12 cellular contexts compared by ENCODE assay signal in genomic region chr19:7872306-7873204, GRCh38. TPM values are rescaled to one million over a fixed set of nuclear protein-coding genes. Genes with fewer than 3 reads are reported as not detected.
DNase-seq lines count a peak whose midpoint lies in the region; ATAC-seq lines count a peak whose summit lies in the region.
"Had no signal": no experiment of that assay in that cellular context is flagged by ENCODE, and none has a peak within 500 bp of the region (broad histone marks: within the 10 kb centered on the region; RNA-seq: fewer than 3 reads in every experiment).

No MANE protein-coding gene starts in this region.

- H3K27me3 Mint-ChIP-seq in activated CD4-positive, alpha-beta T cell treated with anti-CD3 and anti-CD28 coated beads, Interleukin-2, amount 10 ng/mL, durations not matched to agents 24 days and 14 days, result peaks cover 41% of the 10 kb centered on the region
- H3K27me3 Mint-ChIP-seq in T-cell, result peaks cover 13 to 19% of the 10 kb centered on the region in 2 donors

- no peak overlapping the region for H3K27ac Mint-ChIP-seq in activated CD4-positive, alpha-beta T cell treated with anti-CD3 and anti-CD28 coated beads, Interleukin-2, amount 10 ng/mL, durations not matched to agents 24 days and 14 days
- H3K27ac Mint-ChIP-seq in T-cell, result no peak overlapping the region
- no peak overlapping the region for H3K27ac Mint-ChIP-seq in stimulated activated effector memory CD8-positive, alpha-beta T cell treated with anti-CD3 and anti-CD28 coated beads, Interleukin-12 subunit alpha, Interleukin-12 subunit beta, amount 100 ng/mL, for 72 hours

- H3K27me3 ChIP-seq in iPS-18a (ENCODE audit: control insufficient read depth, insufficient read depth, low read length), result peaks cover 11% of the 10 kb centered on the region

- no peaks in the 10 kb centered on the region for H3K9me3 ChIP-seq in iPS-18a (ENCODE audit: control insufficient read depth, low read depth, low read length)
- H3K9me3 ChIP-seq: ascending aorta, psoas muscle, upper lobe of left lung had no signal

- CTCF ChIA-PET in T-cell (lab: Charles Lee), result interaction anchor here in 1 of 2 donors (0.7 kb wide), 1 partner anchor 192 kb away, joined by 3 read pairs; the partner anchor contains the start of gene TRAPPC5

- H3K4me1 ChIP-seq in iPS-18a (ENCODE audit: control insufficient read depth, low read depth, low read length), result peaks cover 5% of the 10 kb centered on the region

- no peak overlapping the region for H3K27ac ChIP-seq in iPS-18a (ENCODE audit: low read length)
- H3K27ac ChIP-seq: ascending aorta, psoas muscle had no signal

- intact Hi-C loops in activated CD4-positive, alpha-beta T cell treated with anti-CD3 and anti-CD28 coated beads, Interleukin-2, amount 10 ng/mL, durations not matched to agents 24 days and 14 days (cut with micrococcal nuclease), result no loop called here

- peaks cover 9% of the 10 kb centered on the region for H3K9me3 Mint-ChIP-seq in activated CD4-positive, alpha-beta T cell treated with anti-CD3 and anti-CD28 coated beads, Interleukin-2, amount 10 ng/mL, durations not matched to agents 24 days and 14 days
- H3K9me3 Mint-ChIP-seq in T-cell, result no peaks in the 10 kb centered on the region
- peaks cover 2% of the 10 kb centered on the region for H3K9me3 Mint-ChIP-seq in stimulated activated effector memory CD8-positive, alpha-beta T cell treated with anti-CD3 and anti-CD28 coated beads, Interleukin-12 subunit alpha, Interleukin-12 subunit beta, amount 100 ng/mL, for 72 hours

- H3K4me3 Mint-ChIP-seq in activated CD4-positive, alpha-beta T cell treated with anti-CD3 and anti-CD28 coated beads, Interleukin-2, amount 10 ng/mL, durations not matched to agents 24 days and 14 days, result peak overlapping the region; percentile 53
- H3K4me3 Mint-ChIP-seq in T-cell, result peak overlapping the region; percentile 25 to 80 (median 34)
- H3K4me3 Mint-ChIP-seq in stimulated activated effector memory CD8-positive, alpha-beta T cell treated with anti-CD3 and anti-CD28 coated beads, Interleukin-12 subunit alpha, Interleukin-12 subunit beta, amount 100 ng/mL, for 72 hours, result peak overlapping the region; percentile 80

- no peak overlapping the region for H3K9ac ChIP-seq in iPS-18a (ENCODE audit: low read length)

- peaks cover 26% of the 10 kb centered on the region for H3K4me1 Mint-ChIP-seq in activated CD4-positive, alpha-beta T cell treated with anti-CD3 and anti-CD28 coated beads, Interleukin-2, amount 10 ng/mL, durations not matched to agents 24 days and 14 days
- H3K4me1 Mint-ChIP-seq in T-cell, result peaks cover 26 to 38% (median 32%) of the 10 kb centered on the region in 3 donors
- peaks cover 24% of the 10 kb centered on the region for H3K4me1 Mint-ChIP-seq in stimulated activated effector memory CD8-positive, alpha-beta T cell treated with anti-CD3 and anti-CD28 coated beads, Interleukin-12 subunit alpha, Interleukin-12 subunit beta, amount 100 ng/mL, for 72 hours

- ATAC-seq in T-cell (replicated peaks in 1 of 4), result no peak
- no peak for ATAC-seq in stimulated activated effector memory CD8-positive, alpha-beta T cell treated with anti-CD3 and anti-CD28 coated beads, Interleukin-12 subunit alpha, Interleukin-12 subunit beta, amount 100 ng/mL, for 72 hours

- H3K4me3 ChIP-seq in iPS-18a (ENCODE audit: low read length), result peak overlapping the region; percentile 78
- H3K4me3 ChIP-seq: psoas muscle had no signal

- no peak for DNase-seq in activated CD4-positive, alpha-beta T cell treated with anti-CD3 and anti-CD28 coated beads, Interleukin-2, amount 10 ng/mL, durations not matched to agents 24 days and 14 days
- no peak for DNase-seq in activated CD4-positive, alpha-beta T cell treated with anti-CD3 and anti-CD28 coated beads for 4 hours
- DNase-seq in T-cell (no peak), SKM-1 (lab: John Stamatoyannopoulos, UW; ENCODE audit: unreplicated experiment) (no peak), T-helper 9 cell (no peak)
- DNase-seq in stimulated activated effector memory CD8-positive, alpha-beta T cell treated with anti-CD3 and anti-CD28 coated beads, Interleukin-12 subunit alpha, Interleukin-12 subunit beta, amount 100 ng/mL, for 72 hours (ENCODE audit: low spot score in 2 of 2), result no peak
- DNase-seq in activated CD4-positive, CD25-positive, alpha-beta regulatory T cell (lab: John Stamatoyannopoulos, UW), result no peak

- H3K36me3 ChIP-seq in iPS-18a (ENCODE audit: control insufficient read depth, low read depth, low read length), result no peaks in the 10 kb centered on the region
- H3K36me3 ChIP-seq: ascending aorta, upper lobe of left lung had no signal

- POLR2A ChIA-PET in T-cell (lab: Charles Lee), result no interaction called here

- H3K36me3 Mint-ChIP-seq in activated CD4-positive, alpha-beta T cell treated with anti-CD3 and anti-CD28 coated beads, Interleukin-2, amount 10 ng/mL, durations not matched to agents 24 days and 14 days (ENCODE audit: low read depth), result no peaks in the 10 kb centered on the region
- no peaks in the 10 kb centered on the region for H3K36me3 Mint-ChIP-seq in T-cell
- no peaks in the 10 kb centered on the region for H3K36me3 Mint-ChIP-seq in stimulated activated effector memory CD8-positive, alpha-beta T cell treated with anti-CD3 and anti-CD28 coated beads, Interleukin-12 subunit alpha, Interleukin-12 subunit beta, amount 100 ng/mL, for 72 hours

RNA-seq across cellular contexts. Expression of gene PRR36, which starts 1.6 kb away (rescaled TPM):
- total RNA-seq in activated CD4-positive, alpha-beta T cell treated with anti-CD3 and anti-CD28 coated beads, Interleukin-2, amount 10 ng/mL, durations not matched to agents 24 days and 14 days, result 0.21 TPM in 2 replicates
- under 1 TPM; 0.28 to 0.85 (median 0.36) TPM for total RNA-seq in T-cell
- total RNA-seq: ascending aorta, M059J, psoas muscle had no signal

RNA-seq across cellular contexts. Expression of gene LRRC8E, which starts 15.8 kb away (rescaled TPM):
- not detected in 2 replicates for total RNA-seq in activated CD4-positive, alpha-beta T cell treated with anti-CD3 and anti-CD28 coated beads, Interleukin-2, amount 10 ng/mL, durations not matched to agents 24 days and 14 days
- under 1 TPM in 1 of 5 donors, not detected in 4; 0.06 TPM for total RNA-seq in T-cell
- total RNA-seq: ascending aorta had no signal

RNA-seq across cellular contexts. Expression of gene MAP2K7, which starts 31.1 kb away (rescaled TPM):
- 46.7 and 47.6 TPM in 2 replicates for total RNA-seq in activated CD4-positive, alpha-beta T cell treated with anti-CD3 and anti-CD28 coated beads, Interleukin-2, amount 10 ng/mL, durations not matched to agents 24 days and 14 days
- 10 to 100 TPM; 68.1 to 93.1 (median 73.5) TPM for total RNA-seq in T-cell

RNA-seq across cellular contexts. Expression of gene TGFBR3L, which starts 42.1 kb away (rescaled TPM):
- 5.3 and 8.5 TPM in 2 replicates for total RNA-seq in activated CD4-positive, alpha-beta T cell treated with anti-CD3 and anti-CD28 coated beads, Interleukin-2, amount 10 ng/mL, durations not matched to agents 24 days and 14 days
- total RNA-seq in T-cell, result 1 to 10 TPM in 3 of 5 donors, under 1 TPM in 2; 0.76 to 4.5 (median 1.3) TPM

RNA-seq across cellular contexts. Expression of gene EVI5L, which starts 42.5 kb away (rescaled TPM):
- total RNA-seq in activated CD4-positive, alpha-beta T cell treated with anti-CD3 and anti-CD28 coated beads, Interleukin-2, amount 10 ng/mL, durations not matched to agents 24 days and 14 days, result 4.3 and 5.2 TPM in 2 replicates
- 10 to 100 TPM in 4 of 5 donors, 1 to 10 TPM in 1; 9.6 to 15.1 (median 13.7) TPM for total RNA-seq in T-cell
